8 cellular contexts compared by ENCODE assay signal in the genomic region with DNA sequence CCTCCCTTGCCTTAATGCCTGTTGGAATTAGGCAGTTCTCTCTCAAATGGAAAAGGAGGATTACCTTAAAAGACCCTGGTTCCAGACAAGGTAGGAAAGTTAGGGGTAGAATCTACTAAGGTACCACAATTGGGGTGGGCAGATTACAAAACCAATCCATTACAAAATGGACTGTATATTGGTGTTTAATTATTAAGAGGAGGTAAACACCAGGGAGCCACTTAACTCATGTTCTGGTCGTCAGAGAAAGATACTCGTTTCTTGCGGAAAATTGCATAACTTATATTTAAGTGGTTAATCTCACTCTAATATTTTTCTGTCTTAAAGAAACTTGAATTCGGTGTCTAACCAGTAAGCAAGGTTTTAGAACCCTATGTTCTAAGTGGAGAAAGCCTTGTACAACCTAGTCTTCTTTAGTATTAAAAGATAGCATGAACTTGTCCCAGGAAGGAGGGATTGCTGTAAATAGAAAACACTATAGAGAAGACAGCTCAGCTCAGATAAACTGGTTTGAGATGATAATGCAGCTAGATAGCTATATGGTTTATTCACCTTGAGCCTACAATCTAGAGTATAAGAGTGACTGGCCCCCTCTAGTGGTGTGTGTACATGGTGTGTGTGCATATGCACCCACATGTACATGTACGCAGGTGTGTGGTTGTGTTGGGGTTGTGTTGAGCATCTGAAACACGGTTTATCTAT. TPM values are rescaled to one million over a fixed set of nuclear protein-coding genes. Genes with fewer than 3 reads are reported as not detected.
A peak's percentile ranks its signal among the peaks of the same experiment; 100 is the strongest.
DNase-seq lines count a peak whose midpoint lies in the region; ATAC-seq, FAIRE-seq and TF ChIP-seq lines count a peak whose summit lies in the region.

No MANE protein-coding gene starts in this region.

- no peaks in the 10 kb centered on the region for H3K27me3 ChIP-seq in esophagus muscularis mucosa
- no peaks in the 10 kb centered on the region for H3K27me3 ChIP-seq in pancreas

- FAIRE-seq in pancreas (lab: Jason Lieb, UNC): no peak

- no peaks in the 10 kb centered on the region for H3K4me1 ChIP-seq in esophagus muscularis mucosa
- H3K4me1 ChIP-seq in pancreas: peaks cover 0 to 5% (median 0%) of the 10 kb centered on the region in 3 donors

- TF ChIP-seq POLR2A in esophagus muscularis mucosa (IDR thresholded peaks at IDR 0.05; ENCODE audit: low read depth): no peak

- TF ChIP-seq CTCF in esophagus muscularis mucosa (IDR thresholded peaks at IDR 0.05): peak; percentile 44 to 59 (median 45)
- TF ChIP-seq CTCF in pancreas (IDR thresholded peaks at IDR 0.05): peak; percentile 25 to 50 (median 38)

- TF ChIP-seq EP300 in esophagus muscularis mucosa (IDR thresholded peaks at IDR 0.05): no peak

- intact Hi-C loops in esophagus muscularis mucosa (cut with DNase I) (loop anchor here (5.0 to 10.0 kb wide), 2 partner anchors 34 to 269 kb away; no protein-coding TSS in a partner anchor), pancreas (cut with DNase I) (no loop called here)

- H3K9me3 ChIP-seq in esophagus muscularis mucosa (no peaks in the 10 kb centered on the region), pancreas (no peaks in the 10 kb centered on the region)

- H3K36me3 ChIP-seq in esophagus muscularis mucosa: peaks cover 0 to 15% (median 2%) of the 10 kb centered on the region in 4 donors
- H3K36me3 ChIP-seq in pancreas: peaks cover 0 to 3% (median 0%) of the 10 kb centered on the region in 3 donors

- H3K4me3 ChIP-seq in esophagus muscularis mucosa (no peak overlapping the region), pancreas (no peak overlapping the region)

- H3K27ac ChIP-seq in esophagus muscularis mucosa (replicated peaks in 1 of 4) (no peak overlapping the region), pancreas (no peak overlapping the region)

- WGBS in esophagus muscularis mucosa: 84% methylated on average over 6 of the region's 6 CpGs
- 45 to 48% methylated on average over 6 of the region's 6 CpGs for WGBS in pancreas, 2 donors

- peak; percentile 48 for ATAC-seq in GM19324 (IDR thresholded peaks at IDR 0.05; ENCODE audit: low FRiP score, unreplicated experiment)
- ATAC-seq in pancreas: peak; percentile 79 to 87 (median 83)
- ATAC-seq in HG02970 (IDR thresholded peaks at IDR 0.05; ENCODE audit: low FRiP score, unreplicated experiment): no peak
- no peak for ATAC-seq in HG03565 (IDR thresholded peaks at IDR 0.05; ENCODE audit: unreplicated experiment)

- peak; percentile 32 for DNase-seq in Ammon's horn (ENCODE audit: low spot score)
- peak; percentile 71 for DNase-seq in NCI-H2107 treated with DMSO at 0.1 percent for 48 hours (lab: John Stamatoyannopoulos, UW; ENCODE audit: unreplicated experiment)
- peak; percentile 35 for DNase-seq in activated CD4-positive, alpha-beta T cell treated with anti-CD3 and anti-CD28 coated beads, Interleukin-2, amount 50 U/mL, for 1 hour
- DNase-seq in esophagus muscularis mucosa (ENCODE audit: extremely low spot score): no peak
- DNase-seq in pancreas: peak in 2 of 6 donors; percentile 35 to 39

RNA-seq across cellular contexts. Expression of gene STRIP2, which starts 58.0 kb away (rescaled TPM):
- total RNA-seq in esophagus muscularis mucosa (1 to 10 TPM; 1.1 to 2.1 (median 1.9) TPM), pancreas (under 1 TPM; 0.16 to 0.55 (median 0.35) TPM)
- under 1 TPM; 0.38 to 0.85 TPM for polyA plus RNA-seq in pancreas

Comparison
In these comparisons a context has a peak if more than half of its experiments do, and no peak if none do; other contexts are left out.
1. ATAC-seq: peak in GM19324 (single experiment) and pancreas (4 of 4); none in HG02970 (single experiment) and HG03565 (single experiment).